Comparison of ENCODE assay signal across 8 cellular contexts in genomic region chr19:18437481-18438330, GRCh38. TPM values are rescaled to one million over a fixed set of nuclear protein-coding genes. Genes with fewer than 3 reads are reported as not detected.
DNase-seq lines count a peak whose midpoint lies in the region; ATAC-seq, FAIRE-seq and TF ChIP-seq lines count a peak whose summit lies in the region.

Gene ISYNA1 (minus strand): TSS chr19:18438133. CDS start chr19:18437979, 154 bp downstream.

- peaks cover 7% of the 10 kb centered on the region for H3K36me3 Mint-ChIP-seq in astrocyte (ENCODE audit: low read depth, unreplicated experiment)

- H3K36me3 ChIP-seq in ACC112 (ENCODE audit: insufficient read depth, low read length) (no peaks in the 10 kb centered on the region), astrocyte (ENCODE audit: insufficient read depth, low read length) (no peaks in the 10 kb centered on the region)

- intact Hi-C loops in right cardiac atrium (cut with DNase I): no loop called here

- H2AFZ ChIP-seq in ACC112 (ENCODE audit: low read length, unreplicated experiment): no peak within 1 kb of the TSS
- H2AFZ ChIP-seq in astrocyte (ENCODE audit: low read depth, low read length): no peak within 1 kb of the TSS

- peak within 1 kb of the TSS; percentile 82 for H3K4me3 Mint-ChIP-seq in astrocyte (ENCODE audit: unreplicated experiment)

- H3K9me3 ChIP-seq in astrocyte (ENCODE audit: insufficient read depth, low read depth, low read length) (no peaks in the 10 kb centered on the region), right cardiac atrium (ENCODE audit: control insufficient read depth, low read length) (no peaks in the 10 kb centered on the region)

- H3K27ac ChIP-seq in ACC112 (ENCODE audit: low read depth, low read length): no peak within 1 kb of the TSS
- no peak within 1 kb of the TSS for H3K27ac ChIP-seq in astrocyte (ENCODE audit: low read depth, low read length)
- peak within 1 kb of the TSS; percentile 19 for H3K27ac ChIP-seq in right cardiac atrium (ENCODE audit: low read length)

- H3K4me1 Mint-ChIP-seq in astrocyte (ENCODE audit: low read depth, unreplicated experiment): peaks cover 22% of the 10 kb centered on the region

- H3K4me1 ChIP-seq in ACC112 (ENCODE audit: control insufficient read depth, insufficient read depth, low read length, unreplicated experiment) (peaks cover 4% of the 10 kb centered on the region), astrocyte (ENCODE audit: insufficient read depth, low read length) (peaks cover 34% of the 10 kb centered on the region), right cardiac atrium (ENCODE audit: control insufficient read depth, insufficient read depth, low read length) (peaks cover 6% of the 10 kb centered on the region)

- ATAC-seq in GM19463 (IDR thresholded peaks at IDR 0.05; ENCODE audit: unreplicated experiment) (peak; percentile 5), right cardiac atrium (peak; percentile 47 to 53), GM19455 (IDR thresholded peaks at IDR 0.05; ENCODE audit: unreplicated experiment) (no peak)

- peak within 1 kb of the TSS; percentile 67 for H3K9ac ChIP-seq in astrocyte (ENCODE audit: low read length)

- H3K4me2 ChIP-seq in astrocyte (ENCODE audit: low read length): peak within 1 kb of the TSS; percentile 88

- peak within 1 kb of the TSS; percentile 84 for H3K27ac Mint-ChIP-seq in astrocyte (ENCODE audit: unreplicated experiment)

- TF ChIP-seq CTCF in astrocyte (IDR thresholded peaks at IDR 0.05; ENCODE audit: insufficient read depth, low read depth, low read length): no peak

- H3K9me3 Mint-ChIP-seq in astrocyte (ENCODE audit: unreplicated experiment): no peaks in the 10 kb centered on the region

- no peak for FAIRE-seq in astrocyte (lab: Jason Lieb, UNC)

- H3K27me3 ChIP-seq in ACC112 (ENCODE audit: insufficient read depth, low read length) (no peaks in the 10 kb centered on the region), astrocyte (ENCODE audit: insufficient read depth, low read length) (no peaks in the 10 kb centered on the region), right cardiac atrium (ENCODE audit: control insufficient read depth, insufficient read depth) (no peaks in the 10 kb centered on the region)

- H3K27me3 Mint-ChIP-seq in astrocyte (ENCODE audit: low read depth, unreplicated experiment): no peaks in the 10 kb centered on the region

- peak; percentile 30 to 49 for DNase-seq in SHP77 (lab: John Stamatoyannopoulos, UW)
- DNase-seq in astrocyte (ENCODE audit: low read depth): no peak
- DNase-seq in right cardiac atrium: peak in 2 of 3 donors; percentile 87 to 89
- peak; percentile 81 for DNase-seq in retina
- no peak for DNase-seq in NCI-H1694 (lab: John Stamatoyannopoulos, UW)

- H3K79me2 ChIP-seq in ACC112 (ENCODE audit: control insufficient read depth, insufficient read depth, low read length, unreplicated experiment): no peaks in the 10 kb centered on the region
- H3K79me2 ChIP-seq in astrocyte (ENCODE audit: insufficient read depth, low read length): peaks cover 11% of the 10 kb centered on the region

- H3K4me3 ChIP-seq in ACC112 (ENCODE audit: low read depth, low read length) (peak within 1 kb of the TSS; percentile 72), astrocyte (ENCODE audit: insufficient read depth, low read depth, low read length) (peak within 1 kb of the TSS; percentile 48), right cardiac atrium (ENCODE audit: low read length) (peak within 1 kb of the TSS; percentile 58)

- H4K20me1 ChIP-seq in astrocyte (ENCODE audit: insufficient read depth, low read length): peaks cover 47% of the 10 kb centered on the region

- WGBS in right cardiac atrium: under 1% methylated on average over 99 of the region's 99 CpGs

RNA-seq across cellular contexts. Expression of gene ISYNA1, which starts in this region (rescaled TPM):
- total RNA-seq in astrocyte: 128 and 153 TPM in 2 replicates
- 10 to 100 TPM; 36.9 to 55.4 (median 45.3) TPM for total RNA-seq in right cardiac atrium
- polyA plus RNA-seq in right cardiac atrium: 50.7 TPM

Comparison
In these comparisons a context has a peak if more than half of its experiments do, and no peak if none do; other contexts are left out.
1. DNase-seq: peak in SHP77 (2 of 2), right cardiac atrium (2 of 3) and retina (single experiment); none in astrocyte (single experiment) and NCI-H1694 (single experiment).
2. Peak in every context shown above with its lines, with median percentiles within 50 percentile points of each other: H3K4me3 ChIP-seq.